In the genomic region with DNA sequence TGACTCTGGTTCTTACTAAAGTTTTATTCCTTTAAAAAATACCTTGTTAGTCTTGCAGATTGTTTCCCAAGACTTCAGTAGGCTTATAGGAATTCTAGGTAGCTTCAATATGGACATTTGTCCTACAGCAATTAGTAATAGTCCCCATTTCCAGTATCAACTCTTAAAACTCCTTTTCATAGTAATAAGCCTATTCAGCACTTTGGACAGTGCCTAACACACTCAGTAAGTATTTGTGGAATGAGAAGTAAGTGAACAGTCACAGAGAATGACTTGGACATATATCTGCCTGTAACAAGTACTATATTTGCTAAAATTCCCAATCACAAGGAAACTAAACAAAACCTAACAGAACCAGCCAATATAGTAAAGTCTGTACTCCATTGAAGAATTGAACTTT, we compare ENCODE assay signal across 1 cellular context.
TF ChIP-seq lines count a peak whose summit lies in the region.

No MANE protein-coding gene starts in this region.

TF ChIP-seq in SK-N-SH, 30 proteins besides CTCF, POLR2A, EP300 and RAD21 (continued from another document):
- TF ChIP-seq, protein P1, sequence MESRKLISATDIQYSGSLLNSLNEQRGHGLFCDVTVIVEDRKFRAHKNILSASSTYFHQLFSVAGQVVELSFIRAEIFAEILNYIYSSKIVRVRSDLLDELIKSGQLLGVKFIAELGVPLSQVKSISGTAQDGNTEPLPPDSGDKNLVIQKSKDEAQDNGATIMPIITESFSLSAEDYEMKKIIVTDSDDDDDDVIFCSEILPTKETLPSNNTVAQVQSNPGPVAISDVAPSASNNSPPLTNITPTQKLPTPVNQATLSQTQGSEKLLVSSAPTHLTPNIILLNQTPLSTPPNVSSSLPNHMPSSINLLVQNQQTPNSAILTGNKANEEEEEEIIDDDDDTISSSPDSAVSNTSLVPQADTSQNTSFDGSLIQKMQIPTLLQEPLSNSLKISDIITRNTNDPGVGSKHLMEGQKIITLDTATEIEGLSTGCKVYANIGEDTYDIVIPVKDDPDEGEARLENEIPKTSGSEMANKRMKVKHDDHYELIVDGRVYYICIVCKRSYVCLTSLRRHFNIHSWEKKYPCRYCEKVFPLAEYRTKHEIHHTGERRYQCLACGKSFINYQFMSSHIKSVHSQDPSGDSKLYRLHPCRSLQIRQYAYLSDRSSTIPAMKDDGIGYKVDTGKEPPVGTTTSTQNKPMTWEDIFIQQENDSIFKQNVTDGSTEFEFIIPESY (IDR thresholded peaks at IDR 0.05; ENCODE audit: borderline replicate concordance, low read depth) = no peak
TF ChIP-seq in SK-N-SH: peak in this region for 1.
